ENCODE assay signal across 20 cellular contexts in genomic region chr6:136262940-136263339, GRCh38. TPM values are rescaled to one million over a fixed set of nuclear protein-coding genes. Genes with fewer than 3 reads are reported as not detected.
DNase-seq lines count a peak whose midpoint lies in the region; ATAC-seq lines count a peak whose summit lies in the region.
"Had no signal": no experiment of that assay in that cellular context is flagged by ENCODE, and none has a peak within 500 bp of the region (broad histone marks: within the 10 kb centered on the region; RNA-seq: fewer than 3 reads in every experiment).

No MANE protein-coding gene starts in this region.

- CTCF ChIA-PET in activated CD4-positive, alpha-beta memory T cell treated with anti-CD3 and anti-CD28 coated beads for 36 hours (lab: Charles Lee): interaction anchor here (0.9 kb wide), 1 partner anchor 530 kb away, joined by 3 read pairs; the partner anchor contains the start of gene MAP3K5
- CTCF ChIA-PET in activated CD4-positive, alpha-beta memory T cell treated with anti-CD3 and anti-CD28 coated beads, Interleukin-2, amount 10 ng/mL, durations not matched to agents 7 days and 5 days (lab: Charles Lee): interaction anchor here (1.5 to 1.9 kb wide), 3 partner anchors 21 to 54 kb away, joined by 3 to 8 read pairs (median 4); no protein-coding TSS in a partner anchor
- CTCF ChIA-PET in naive thymus-derived CD4-positive, alpha-beta T cell (lab: Charles Lee): interaction anchor here (0.8 to 1.1 kb wide), 2 partner anchors 54 to 1347 kb away, joined by 3 read pairs; no protein-coding TSS in a partner anchor

- no peak overlapping the region for H3K4me3 Mint-ChIP-seq in activated CD4-positive, alpha-beta memory T cell treated with anti-CD3 and anti-CD28 coated beads for 36 hours
- H3K4me3 Mint-ChIP-seq in activated CD4-positive, alpha-beta memory T cell treated with anti-CD3 and anti-CD28 coated beads, Interleukin-2, amount 10 ng/mL, durations not matched to agents 7 days and 5 days: no peak overlapping the region
- peak overlapping the region; percentile 39 for H3K4me3 Mint-ChIP-seq in T-helper 17 cell
- H3K4me3 Mint-ChIP-seq in naive thymus-derived CD4-positive, alpha-beta T cell: no peak overlapping the region

- peak; percentile 28 to 60 for ATAC-seq in right cardiac atrium
- ATAC-seq in T-helper 17 cell: no peak
- ATAC-seq in naive thymus-derived CD4-positive, alpha-beta T cell: peak; percentile 19

- H3K9me3 Mint-ChIP-seq in activated CD4-positive, alpha-beta memory T cell treated with anti-CD3 and anti-CD28 coated beads for 36 hours: no peaks in the 10 kb centered on the region
- H3K9me3 Mint-ChIP-seq in activated CD4-positive, alpha-beta memory T cell treated with anti-CD3 and anti-CD28 coated beads, Interleukin-2, amount 10 ng/mL, durations not matched to agents 7 days and 5 days: no peaks in the 10 kb centered on the region
- no peaks in the 10 kb centered on the region for H3K9me3 Mint-ChIP-seq in naive thymus-derived CD4-positive, alpha-beta T cell

- WGBS in right cardiac atrium: 27% methylated on average over 1 of the region's 1 CpG

- H3K27ac Mint-ChIP-seq in activated CD4-positive, alpha-beta memory T cell treated with anti-CD3 and anti-CD28 coated beads for 36 hours: peak overlapping the region; percentile 13
- no peak overlapping the region for H3K27ac Mint-ChIP-seq in activated CD4-positive, alpha-beta memory T cell treated with anti-CD3 and anti-CD28 coated beads, Interleukin-2, amount 10 ng/mL, durations not matched to agents 7 days and 5 days
- H3K27ac Mint-ChIP-seq in T-helper 17 cell: peak overlapping the region; percentile 71
- peak overlapping the region in 3 of 9 donors; percentile 7 to 12 (median 9) for H3K27ac Mint-ChIP-seq in naive thymus-derived CD4-positive, alpha-beta T cell

- no peak overlapping the region for H3K4me3 ChIP-seq in right cardiac atrium (ENCODE audit: low read length)
- no peak overlapping the region for H3K4me3 ChIP-seq in naive thymus-derived CD4-positive, alpha-beta T cell (ENCODE audit: low read length)
- H3K4me3 ChIP-seq: Peyer's patch, SJCRH30 had no signal

- POLR2A ChIA-PET in activated CD4-positive, alpha-beta memory T cell treated with anti-CD3 and anti-CD28 coated beads for 36 hours (lab: Charles Lee): interaction anchor here (1.1 to 1.6 kb wide), 2 partner anchors 23 to 26 kb away, joined by 3 to 13 read pairs; partner anchors contain the start of gene BCLAF1
- POLR2A ChIA-PET in activated CD4-positive, alpha-beta memory T cell treated with anti-CD3 and anti-CD28 coated beads, Interleukin-2, amount 10 ng/mL, durations not matched to agents 7 days and 5 days (lab: Charles Lee): interaction anchor here (1.4 to 2.6 kb wide), 4 partner anchors 9 to 25 kb away, joined by 7 to 15 read pairs (median 9); partner anchors contain the start of gene MTFR2
- POLR2A ChIA-PET in naive thymus-derived CD4-positive, alpha-beta T cell (lab: Charles Lee): interaction anchor here (0.8 to 1.9 kb wide), 2 partner anchors 12 to 27 kb away, joined by 3 to 8 read pairs; partner anchors contain the start of gene BCLAF1

- intact Hi-C loops in activated CD4-positive, alpha-beta memory T cell treated with anti-CD3 and anti-CD28 coated beads for 36 hours (cut with micrococcal nuclease): no loop called here
- intact Hi-C loops in right cardiac atrium (cut with DNase I) (no loop called here), cardiac septum (cut with DNase I) (no loop called here), posterior vena cava (cut with DNase I) (no loop called here)
- intact Hi-C loops in naive thymus-derived CD4-positive, alpha-beta T cell (cut with micrococcal nuclease): no loop called here

- no peak for DNase-seq in activated CD4-positive, alpha-beta memory T cell treated with anti-CD3 and anti-CD28 coated beads for 36 hours
- DNase-seq in activated CD4-positive, alpha-beta memory T cell treated with anti-CD3 and anti-CD28 coated beads, Interleukin-2, amount 10 ng/mL, durations not matched to agents 7 days and 5 days: no peak
- peak in 1 of 3 donors; percentile 30 for DNase-seq in right cardiac atrium
- DNase-seq in cardiac septum (ENCODE audit: low spot score): no peak
- no peak for DNase-seq in T-helper 17 cell
- no peak for DNase-seq in naive thymus-derived CD4-positive, alpha-beta T cell
- DNase-seq in posterior vena cava (ENCODE audit: low spot score): no peak
- no peak for DNase-seq in OCI-M2 (lab: John Stamatoyannopoulos, UW; ENCODE audit: unreplicated experiment)
- DNase-seq: 8988T, AML-193, C1 segment of cervical spinal cord, Karpas-422, MV-4-11, NCI-H1694 treated with DMSO at 0.1 percent for 48 hours, NCI-H2081 treated with DMSO at 0.1 percent for 48 hours, NCI-H2171 treated with DMSO at 0.1 percent for 48 hours, NCI-H524 treated with DMSO at 0.1 percent for 48 hours, NCI-H82, Peyer's patch, SJCRH30 had no signal

- H3K27me3 Mint-ChIP-seq in activated CD4-positive, alpha-beta memory T cell treated with anti-CD3 and anti-CD28 coated beads for 36 hours: no peaks in the 10 kb centered on the region
- no peaks in the 10 kb centered on the region for H3K27me3 Mint-ChIP-seq in activated CD4-positive, alpha-beta memory T cell treated with anti-CD3 and anti-CD28 coated beads, Interleukin-2, amount 10 ng/mL, durations not matched to agents 7 days and 5 days
- H3K27me3 Mint-ChIP-seq in T-helper 17 cell: no peaks in the 10 kb centered on the region
- H3K27me3 Mint-ChIP-seq in naive thymus-derived CD4-positive, alpha-beta T cell: no peaks in the 10 kb centered on the region

- peaks cover 30 to 88% (median 80%) of the 10 kb centered on the region in 3 experiments for H3K36me3 ChIP-seq in naive thymus-derived CD4-positive, alpha-beta T cell (ENCODE audit: control insufficient read depth in 2 of 3, insufficient read depth in 3 of 3, low read length in 3 of 3)

- H3K4me1 ChIP-seq in right cardiac atrium (ENCODE audit: control insufficient read depth, insufficient read depth, low read length): peaks cover 3% of the 10 kb centered on the region
- peaks cover 0 to 5% of the 10 kb centered on the region in 2 donors for H3K4me1 ChIP-seq in naive thymus-derived CD4-positive, alpha-beta T cell (ENCODE audit: control insufficient read depth in 2 of 2, insufficient read depth in 2 of 2, low read length in 2 of 2)
- H3K4me1 ChIP-seq: Peyer's patch, SJCRH30 had no signal

- peaks cover 61% of the 10 kb centered on the region for H3K36me3 Mint-ChIP-seq in activated CD4-positive, alpha-beta memory T cell treated with anti-CD3 and anti-CD28 coated beads for 36 hours
- peaks cover 76% of the 10 kb centered on the region for H3K36me3 Mint-ChIP-seq in activated CD4-positive, alpha-beta memory T cell treated with anti-CD3 and anti-CD28 coated beads, Interleukin-2, amount 10 ng/mL, durations not matched to agents 7 days and 5 days (ENCODE audit: low read depth)
- peaks cover 14% of the 10 kb centered on the region for H3K36me3 Mint-ChIP-seq in T-helper 17 cell (ENCODE audit: low read depth)
- H3K36me3 Mint-ChIP-seq in naive thymus-derived CD4-positive, alpha-beta T cell: peaks cover 15 to 50% (median 29%) of the 10 kb centered on the region in 5 donors

- peaks cover 27% of the 10 kb centered on the region for H3K4me1 Mint-ChIP-seq in activated CD4-positive, alpha-beta memory T cell treated with anti-CD3 and anti-CD28 coated beads for 36 hours (ENCODE audit: low read depth)
- peaks cover 24% of the 10 kb centered on the region for H3K4me1 Mint-ChIP-seq in activated CD4-positive, alpha-beta memory T cell treated with anti-CD3 and anti-CD28 coated beads, Interleukin-2, amount 10 ng/mL, durations not matched to agents 7 days and 5 days
- peaks cover 29% of the 10 kb centered on the region for H3K4me1 Mint-ChIP-seq in T-helper 17 cell
- H3K4me1 Mint-ChIP-seq in naive thymus-derived CD4-positive, alpha-beta T cell: peaks cover 17 to 51% (median 40%) of the 10 kb centered on the region in 7 donors

- H3K27ac ChIP-seq in right cardiac atrium (ENCODE audit: low read length): no peak overlapping the region
- H3K27ac ChIP-seq in naive thymus-derived CD4-positive, alpha-beta T cell (ENCODE audit: low read depth, low read length): no peak overlapping the region
- H3K27ac ChIP-seq: Peyer's patch, SJCRH30 had no signal

- H3K9me3 ChIP-seq in right cardiac atrium (ENCODE audit: control insufficient read depth, low read length) (no peaks in the 10 kb centered on the region), T-helper 17 cell (ENCODE audit: control insufficient read depth, low read length, poor library complexity, severe bottlenecking) (no peaks in the 10 kb centered on the region)
- no peaks in the 10 kb centered on the region for H3K9me3 ChIP-seq in naive thymus-derived CD4-positive, alpha-beta T cell (ENCODE audit: control insufficient read depth in 2 of 3, low read length in 3 of 3)
- H3K9me3 ChIP-seq: Peyer's patch, SJCRH30 had no signal

- no peaks in the 10 kb centered on the region for H3K27me3 ChIP-seq in right cardiac atrium (ENCODE audit: control insufficient read depth, insufficient read depth)
- H3K27me3 ChIP-seq in naive thymus-derived CD4-positive, alpha-beta T cell (ENCODE audit: control insufficient read depth in 2 of 2, insufficient read depth in 2 of 2, low read length in 2 of 2): no peaks in the 10 kb centered on the region
- H3K27me3 ChIP-seq: Peyer's patch, SJCRH30 had no signal

RNA-seq across cellular contexts. Expression of gene MTFR2, which starts 12.8 kb away (rescaled TPM):
- 10 to 100 TPM; 24.2 to 25.2 TPM for total RNA-seq in activated CD4-positive, alpha-beta memory T cell treated with anti-CD3 and anti-CD28 coated beads for 36 hours
- 10 to 100 TPM; 20.4 to 21.4 TPM for total RNA-seq in activated CD4-positive, alpha-beta memory T cell treated with anti-CD3 and anti-CD28 coated beads, Interleukin-2, amount 10 ng/mL, durations not matched to agents 7 days and 5 days
- total RNA-seq in right cardiac atrium (1 to 10 TPM in 1 of 4 donors, under 1 TPM in 1, not detected in 2; 0.71 to 1.2 TPM), cardiac septum (not detected), T-helper 17 cell (1 to 10 TPM; 2.9 to 4.5 TPM), posterior vena cava (under 1 TPM; 0.65 to 0.71 TPM)
- polyA plus RNA-seq in right cardiac atrium: 0.07 TPM
- total RNA-seq in naive thymus-derived CD4-positive, alpha-beta T cell: 10 to 100 TPM in 1 of 5 experiments, 1 to 10 TPM in 3, under 1 TPM in 1; 0.92 to 20.4 (median 1.9) TPM
- under 1 TPM; 0.63 to 0.69 TPM for polyA plus RNA-seq in naive thymus-derived CD4-positive, alpha-beta T cell

RNA-seq across cellular contexts. Expression of gene BCLAF1, which starts 26.7 kb away (rescaled TPM):
- total RNA-seq in activated CD4-positive, alpha-beta memory T cell treated with anti-CD3 and anti-CD28 coated beads for 36 hours: 100 to 1,000 TPM; 103 to 107 TPM
- total RNA-seq in activated CD4-positive, alpha-beta memory T cell treated with anti-CD3 and anti-CD28 coated beads, Interleukin-2, amount 10 ng/mL, durations not matched to agents 7 days and 5 days: 100 to 1,000 TPM; 128 to 132 TPM
- 10 to 100 TPM; 67.2 to 98.8 (median 77.1) TPM for total RNA-seq in right cardiac atrium
- 15.6 TPM for polyA plus RNA-seq in right cardiac atrium
- 81.5 TPM for total RNA-seq in cardiac septum
- 100 to 1,000 TPM; 492 to 543 TPM for total RNA-seq in T-helper 17 cell
- total RNA-seq in naive thymus-derived CD4-positive, alpha-beta T cell: 100 to 1,000 TPM; 202 to 439 (median 262) TPM
- 100 to 1,000 TPM; 127 to 153 TPM for polyA plus RNA-seq in naive thymus-derived CD4-positive, alpha-beta T cell
- 10 to 100 TPM; 88.9 to 98.7 TPM for total RNA-seq in posterior vena cava
